19 cellular contexts compared by ENCODE assay signal in genomic region chr16:17944345-17944744, GRCh38.
A peak's percentile ranks its signal among the peaks of the same experiment; 100 is the strongest.
DNase-seq lines count a peak whose midpoint lies in the region; ATAC-seq, FAIRE-seq and TF ChIP-seq lines count a peak whose summit lies in the region.
"Had no signal": no experiment of that assay in that cellular context is flagged by ENCODE, and none has a peak within 500 bp of the region (broad histone marks: within the 10 kb centered on the region; RNA-seq: fewer than 3 reads in every experiment).

No MANE protein-coding gene starts in this region.

- H2BK20ac ChIP-seq in H1 (ENCODE audit: low read length), result no peak overlapping the region

- no peak overlapping the region for H3K4ac ChIP-seq in H1 (replicated peaks; ENCODE audit: insufficient read length, low read depth, low read length)

- no peak for TF ChIP-seq EP300 in H1 (IDR thresholded peaks at IDR 0.05; ENCODE audit: borderline replicate concordance in 1 of 2, low read depth in 2 of 2, low read length in 2 of 2)

- no peak overlapping the region for H4K91ac ChIP-seq in H1 (replicated peaks; ENCODE audit: insufficient read length, low read length)

- H4K20me1 ChIP-seq in GM23338 (replicated peaks; ENCODE audit: insufficient read depth) (no peaks in the 10 kb centered on the region), H1 (replicated peaks in 1 of 2; ENCODE audit: control insufficient read depth in 1 of 2, insufficient read depth in 2 of 2, low read length in 2 of 2) (no peaks in the 10 kb centered on the region)

- no peak overlapping the region for H2AK5ac ChIP-seq in H1 (ENCODE audit: low read depth, low read length)

- no peak overlapping the region for H2BK15ac ChIP-seq in H1 (ENCODE audit: low read length)

- no peak for FAIRE-seq in H1 (lab: Jason Lieb, UNC)
- FAIRE-seq: GM12892, GM18507, HTR-8/SVneo had no signal

- H3K4me3 ChIP-seq in AG10803 (ENCODE audit: low read length), result no peak overlapping the region
- H3K4me3 ChIP-seq in GM23338, result no peak overlapping the region
- H3K4me3 ChIP-seq in H1 (ENCODE audit: extremely low read depth in 1 of 4, insufficient read depth in 2 of 4, low read depth in 3 of 4, low read length in 4 of 4), result no peak overlapping the region
- H3K4me3 ChIP-seq in uterus, result no peak overlapping the region

- intact Hi-C loops in uterus (cut with DNase I; ENCODE audit: low total_unique reads), result no loop called here

- H3K23ac ChIP-seq in H1 (ENCODE audit: insufficient read length), result no peak overlapping the region

- no peak overlapping the region for H4K5ac ChIP-seq in H1 (ENCODE audit: insufficient read length, low read depth, low read length)

- no peak overlapping the region for H3K4me3 Mint-ChIP-seq in GM23338
- no peak overlapping the region for H3K4me3 Mint-ChIP-seq in stimulated activated memory B cell treated with anti-CD40 and anti-IgM and Interleukin-4, amounts not matched to agents 10 μg/mL and 1 μg/mL and 100 μg/mL, for 72 hours
- H3K4me3 Mint-ChIP-seq: CD4-positive, CD25-positive, alpha-beta regulatory T cell; CD8-positive, alpha-beta memory T cell; IgD-negative memory B cell had no signal

- no peak overlapping the region for H3K14ac ChIP-seq in H1 (ENCODE audit: insufficient read length)

- no peak overlapping the region for H2BK12ac ChIP-seq in H1 (ENCODE audit: low read depth, low read length)

- H3K79me2 ChIP-seq in GM23338 (replicated peaks; ENCODE audit: insufficient read depth) (no peaks in the 10 kb centered on the region), H1 (ENCODE audit: control insufficient read depth in 1 of 2, insufficient read depth in 2 of 2, low read length in 2 of 2) (no peaks in the 10 kb centered on the region)

- H3K27ac ChIP-seq in GM23338 (ENCODE audit: low read depth) (no peak overlapping the region), H1 (ENCODE audit: low read depth, low read length) (no peak overlapping the region), uterus (no peak overlapping the region)

- CTCF ChIA-PET in H1 (lab: Charles Lee; ENCODE audit: partially characterized antibody), result no interaction called here

- H3K18ac ChIP-seq in H1 (ENCODE audit: extremely low read depth, low read length), result no peak overlapping the region

- no peak overlapping the region for H4K8ac ChIP-seq in H1 (ENCODE audit: extremely low read depth, insufficient read depth, low read length)

- H3K4me2 ChIP-seq in GM23338, result no peak overlapping the region
- H3K4me2 ChIP-seq in H1 (ENCODE audit: insufficient read depth in 1 of 2, low read depth in 2 of 2, low read length in 2 of 2), result no peak overlapping the region

- H3K9me3 Mint-ChIP-seq in GM23338, result peaks cover 5% of the 10 kb centered on the region; the same call in 2 of the 3 replicates
- H3K9me3 Mint-ChIP-seq in stimulated activated memory B cell treated with anti-CD40 and anti-IgM and Interleukin-4, amounts not matched to agents 10 μg/mL and 1 μg/mL and 100 μg/mL, for 72 hours, result peaks cover 3% of the 10 kb centered on the region

- H3F3A ChIP-seq in GM23338 (replicated peaks; ENCODE audit: low read depth), result no peaks in the 10 kb centered on the region

- no peaks in the 10 kb centered on the region for H3K27me3 Mint-ChIP-seq in GM23338 (ENCODE audit: insufficient read depth, low read depth, poor library complexity)
- peaks cover 11% of the 10 kb centered on the region for H3K27me3 Mint-ChIP-seq in stimulated activated memory B cell treated with anti-CD40 and anti-IgM and Interleukin-4, amounts not matched to agents 10 μg/mL and 1 μg/mL and 100 μg/mL, for 72 hours

- H3K79me1 ChIP-seq in H1 (ENCODE audit: low read depth, low read length), result no peaks in the 10 kb centered on the region

- H3K56ac ChIP-seq in H1 (replicated peaks; ENCODE audit: insufficient read length, low read depth, low read length), result no peak overlapping the region

- H3K27ac Mint-ChIP-seq in GM23338, result no peak overlapping the region
- H3K27ac Mint-ChIP-seq in stimulated activated memory B cell treated with anti-CD40 and anti-IgM and Interleukin-4, amounts not matched to agents 10 μg/mL and 1 μg/mL and 100 μg/mL, for 72 hours, result no peak overlapping the region
- H3K27ac Mint-ChIP-seq: CD4-positive, CD25-positive, alpha-beta regulatory T cell; CD8-positive, alpha-beta memory T cell; IgD-negative memory B cell had no signal

- WGBS in H1 (ENCODE audit: extremely low coverage in 1 of 2, insufficient coverage in 1 of 2, insufficient read length in 1 of 2, insufficient replicate concordance in 2 of 2, low coverage in 1 of 2, low lambda C conversion rate in 2 of 2, missing lambda C conversion rate in 1 of 2), 2 experiments, result 92% methylated on average over 2 of the region's 2 CpGs; no CpG with 5 or more reads in 1 of the 2 experiments

- H3K36me3 ChIP-seq in GM23338 (ENCODE audit: insufficient read depth), result no peaks in the 10 kb centered on the region
- H3K36me3 ChIP-seq in H1 (ENCODE audit: control insufficient read depth in 2 of 4, insufficient read depth in 4 of 4, low read length in 3 of 4), result no peaks in the 10 kb centered on the region
- H3K36me3 ChIP-seq in uterus, result no peaks in the 10 kb centered on the region
- H3K36me3 ChIP-seq: BE2C had no signal

- TF ChIP-seq POLR2A in H1 (IDR thresholded peaks at IDR 0.05; ENCODE audit: control extremely low read depth in 1 of 2, low read depth in 2 of 2, low read length in 2 of 2) (no peak), uterus (IDR thresholded peaks at IDR 0.05) (no peak)

- no peaks in the 10 kb centered on the region for H3K9me2 ChIP-seq in GM23338 (ENCODE audit: insufficient read depth)

- no peak overlapping the region; the same call in 1 of the 2 replicates for H2AFZ ChIP-seq in GM23338
- H2AFZ ChIP-seq in H1 (ENCODE audit: low read length), result no peak overlapping the region

- H3K4me1 Mint-ChIP-seq in GM23338, result peaks cover 3% of the 10 kb centered on the region; the same call in 2 of the 3 replicates
- H3K4me1 Mint-ChIP-seq in stimulated activated memory B cell treated with anti-CD40 and anti-IgM and Interleukin-4, amounts not matched to agents 10 μg/mL and 1 μg/mL and 100 μg/mL, for 72 hours, result peaks cover 9% of the 10 kb centered on the region

- TF ChIP-seq CTCF in AG10803 (conservative IDR thresholded peaks at IDR 0.05; ENCODE audit: low read length) (no peak), GM23338 (conservative IDR thresholded peaks at IDR 0.05; ENCODE audit: low read depth in 2 of 2) (no peak), H1 (IDR thresholded peaks at IDR 0.05; ENCODE audit: control extremely low read depth in 1 of 3, insufficient read depth in 1 of 3, low read depth in 1 of 3, low read length in 3 of 3) (no peak), uterus (IDR thresholded peaks at IDR 0.05) (no peak)

- H3K27me3 ChIP-seq in GM23338 (ENCODE audit: insufficient read depth) (no peaks in the 10 kb centered on the region), H1 (replicated peaks in 1 of 4; ENCODE audit: control insufficient read depth in 3 of 4, extremely low read depth in 1 of 4, insufficient read depth in 3 of 4, low read length in 3 of 4) (no peaks in the 10 kb centered on the region), uterus (no peaks in the 10 kb centered on the region)
- H3K27me3 ChIP-seq: BE2C had no signal

- H3K4me1 ChIP-seq in GM23338 (ENCODE audit: insufficient read depth) (peaks cover 3% of the 10 kb centered on the region; the same call in 1 of the 2 replicates), H1 (replicated peaks in 1 of 4; ENCODE audit: control insufficient read depth in 3 of 4, insufficient read depth in 4 of 4, low read length in 3 of 4) (peaks cover 0 to 2% (median 0%) of the 10 kb centered on the region in 4 experiments; a peak in 1 of 7 replicates), uterus (no peaks in the 10 kb centered on the region)
- H3K4me1 ChIP-seq: BE2C had no signal

- H3K9ac ChIP-seq in H1 (replicated peaks in 1 of 4; ENCODE audit: extremely low read depth in 1 of 4, low read depth in 3 of 4, low read length in 3 of 4), result no peak overlapping the region

- POLR2A ChIA-PET in H1 (lab: Charles Lee; ENCODE audit: partially characterized antibody), result interaction anchor here (0.5 kb wide), 1 partner anchor 1054 kb away, joined by 3 read pairs; no protein-coding TSS in a partner anchor

- DNase-seq in AG10803 (ENCODE audit: low read depth) (peak; percentile 2), GM23338 (ENCODE audit: low spot score) (peak; percentile 61), H1 (ENCODE audit: low read depth in 1 of 2, low spot score in 2 of 2) (no peak), iPS-NIHi11 (ENCODE audit: low spot score) (peak; percentile 14), uterus (no peak)
- DNase-seq: BE2C; C1 segment of cervical spinal cord; CD4-positive, CD25-positive, alpha-beta regulatory T cell; CD8-positive, alpha-beta memory T cell; COR-L47; GDM1; HCEC 1CT; KBM-7 had no signal

- H3K36me3 Mint-ChIP-seq in GM23338 (ENCODE audit: low read depth), result peaks cover 5% of the 10 kb centered on the region; the same call in 1 of the 3 replicates
- peaks cover 6% of the 10 kb centered on the region for H3K36me3 Mint-ChIP-seq in stimulated activated memory B cell treated with anti-CD40 and anti-IgM and Interleukin-4, amounts not matched to agents 10 μg/mL and 1 μg/mL and 100 μg/mL, for 72 hours
- H3K36me3 Mint-ChIP-seq: CD4-positive, CD25-positive, alpha-beta regulatory T cell; CD8-positive, alpha-beta memory T cell; IgD-negative memory B cell had no signal

- TF ChIP-seq RAD21 in H1 (IDR thresholded peaks at IDR 0.05 in 1 of 2, conservative IDR thresholded peaks at IDR 0.05 in 1 of 2; ENCODE audit: low read depth in 2 of 2, low read length in 2 of 2), result no peak; a peak in 1 of 4 replicates

- H2BK120ac ChIP-seq in H1 (replicated peaks; ENCODE audit: low read depth, low read length), result no peak overlapping the region

- no peak overlapping the region for H2BK5ac ChIP-seq in H1 (ENCODE audit: low read depth, low read length)

- 0 out of 4 replicates have a peak, but pooled peaks cover 0 to 2% of the 10 kb centered on the region in 2 experiments for H3K9me3 ChIP-seq in H1 (ENCODE audit: insufficient read depth in 2 of 2, low read depth in 1 of 2, low read length in 1 of 2)
- H3K9me3 ChIP-seq in uterus, result no peaks in the 10 kb centered on the region
- H3K9me3 ChIP-seq: BE2C had no signal

- H3K23me2 ChIP-seq in H1 (ENCODE audit: low read depth, low read length), result no peaks in the 10 kb centered on the region

- ATAC-seq in GM23338 (no peak), HG02884 (IDR thresholded peaks at IDR 0.05; ENCODE audit: unreplicated experiment) (no peak)
- no peak for ATAC-seq in stimulated activated memory B cell treated with anti-CD40 and anti-IgM and Interleukin-4, amounts not matched to agents 10 μg/mL and 1 μg/mL and 100 μg/mL, for 72 hours

TF ChIP-seq in GM23338, 12 proteins besides CTCF, POLR2A, EP300 and RAD21 (continues in another document):
- TF ChIP-seq NANOG (IDR thresholded peaks at IDR 0.05; ENCODE audit: borderline replicate concordance) (no peak), CREB1 (CRISPR knock-in tag; IDR thresholded peaks at IDR 0.05; ENCODE audit: low read depth) (no peak), ZNF114 (CRISPR knock-in tag; IDR thresholded peaks at IDR 0.05) (no peak)

TF ChIP-seq in H1, 55 proteins besides CTCF, POLR2A, EP300 and RAD21:
- TF ChIP-seq BCL11A (IDR thresholded peaks at IDR 0.05; ENCODE audit: low read depth in 2 of 2, low read length in 2 of 2), result no peak
- TF ChIP-seq SP1 (IDR thresholded peaks at IDR 0.05; ENCODE audit: low read depth, low read length), result peak; percentile 93
- peak; percentile 71 for TF ChIP-seq TEAD4 (IDR thresholded peaks at IDR 0.05; ENCODE audit: low read depth, low read length)

Comparison
In these comparisons a context has a peak if more than half of its experiments do, and no peak if none do; other contexts are left out.
1. DNase-seq: peak in AG10803 (single experiment), GM23338 (single experiment) and iPS-NIHi11 (single experiment); none in H1 (0 of 2) and uterus (0 of 2).